17 cellular contexts compared by ENCODE assay signal in genomic region chr13:110278859-110279258, GRCh38. TPM values are rescaled to one million over a fixed set of nuclear protein-coding genes. Genes with fewer than 3 reads are reported as not detected.
DNase-seq lines count a peak whose midpoint lies in the region; ATAC-seq and TF ChIP-seq lines count a peak whose summit lies in the region.
"Had no signal": no experiment of that assay in that cellular context is flagged by ENCODE, and none has a peak within 500 bp of the region (broad histone marks: within the 10 kb centered on the region; RNA-seq: fewer than 3 reads in every experiment).

No MANE protein-coding gene starts in this region.

- peaks cover 25% of the 10 kb centered on the region for H3K36me3 ChIP-seq in adipocyte (ENCODE audit: control insufficient read depth, insufficient read depth, low read length, severe bottlenecking)
- H3K36me3 ChIP-seq in rectal smooth muscle tissue (ENCODE audit: control insufficient read depth, insufficient read depth, low read length) = no peaks in the 10 kb centered on the region
- no peaks in the 10 kb centered on the region for H3K36me3 ChIP-seq in thoracic aorta
- H3K36me3 ChIP-seq: BE2C, HAP-1 had no signal

- no peak for ATAC-seq in thoracic aorta (ENCODE audit: insufficient number of reproducible peaks, low FRiP score, low read depth)
- no peak for ATAC-seq in stimulated activated naive B cell treated with anti-CD40 and anti-IgM and Interleukin-4, amounts not matched to agents 10 μg/mL and 1 μg/mL and 100 μg/mL, for 72 hours (replicated peaks)
- ATAC-seq in HG02798 (IDR thresholded peaks at IDR 0.05; ENCODE audit: poor library complexity, unreplicated experiment) = no peak
- ATAC-seq: A549, GM12878, HepG2 had no signal

- no peaks in the 10 kb centered on the region for H3K9me3 Mint-ChIP-seq in endothelial cell (ENCODE audit: unreplicated experiment)
- no peaks in the 10 kb centered on the region for H3K9me3 Mint-ChIP-seq in stimulated activated naive B cell treated with anti-CD40 and anti-IgM and Interleukin-4, amounts not matched to agents 10 μg/mL and 1 μg/mL and 100 μg/mL, for 72 hours
- H3K9me3 Mint-ChIP-seq: CD4-positive, alpha-beta memory T cell had no signal

- H3K4me3 ChIP-seq in adipocyte (ENCODE audit: low read length) = no peak overlapping the region
- no peak overlapping the region for H3K4me3 ChIP-seq in rectal smooth muscle tissue (ENCODE audit: low read length)
- H3K4me3 ChIP-seq in thoracic aorta = no peak overlapping the region
- H3K4me3 ChIP-seq: A549, GM12878, HAP-1 had no signal

- peak overlapping the region; percentile 22 for H3K27ac Mint-ChIP-seq in endothelial cell (ENCODE audit: unreplicated experiment)
- no peak overlapping the region for H3K27ac Mint-ChIP-seq in stimulated activated naive B cell treated with anti-CD40 and anti-IgM and Interleukin-4, amounts not matched to agents 10 μg/mL and 1 μg/mL and 100 μg/mL, for 72 hours
- H3K27ac Mint-ChIP-seq: CD4-positive, alpha-beta memory T cell had no signal

- H3K9me3 ChIP-seq in adipocyte (ENCODE audit: control insufficient read depth, low read length) (no peaks in the 10 kb centered on the region), thoracic aorta (no peaks in the 10 kb centered on the region)
- H3K9me3 ChIP-seq: A549, BE2C, HAP-1 had no signal

- peaks cover 50% of the 10 kb centered on the region for H3K36me3 Mint-ChIP-seq in endothelial cell (ENCODE audit: low read depth, unreplicated experiment)
- no peaks in the 10 kb centered on the region for H3K36me3 Mint-ChIP-seq in stimulated activated naive B cell treated with anti-CD40 and anti-IgM and Interleukin-4, amounts not matched to agents 10 μg/mL and 1 μg/mL and 100 μg/mL, for 72 hours
- H3K36me3 Mint-ChIP-seq: CD4-positive, alpha-beta memory T cell had no signal

- H3K27me3 ChIP-seq in adipocyte (replicated peaks; ENCODE audit: control insufficient read depth, insufficient read depth, low read length) = no peaks in the 10 kb centered on the region
- H3K27me3 ChIP-seq in rectal smooth muscle tissue (ENCODE audit: control insufficient read depth, insufficient read depth, low read length) = no peaks in the 10 kb centered on the region
- H3K27me3 ChIP-seq in thoracic aorta (replicated peaks; ENCODE audit: insufficient read depth) = no peaks in the 10 kb centered on the region

- peaks cover 16% of the 10 kb centered on the region for H3K27me3 Mint-ChIP-seq in endothelial cell (ENCODE audit: unreplicated experiment)
- H3K27me3 Mint-ChIP-seq in stimulated activated naive B cell treated with anti-CD40 and anti-IgM and Interleukin-4, amounts not matched to agents 10 μg/mL and 1 μg/mL and 100 μg/mL, for 72 hours = peaks cover 12 to 22% of the 10 kb centered on the region in 2 donors

- H3K4me3 Mint-ChIP-seq in endothelial cell (ENCODE audit: unreplicated experiment) = no peak overlapping the region
- H3K4me3 Mint-ChIP-seq in stimulated activated naive B cell treated with anti-CD40 and anti-IgM and Interleukin-4, amounts not matched to agents 10 μg/mL and 1 μg/mL and 100 μg/mL, for 72 hours = no peak overlapping the region
- H3K4me3 Mint-ChIP-seq: CD4-positive, alpha-beta memory T cell had no signal

- TF ChIP-seq CTCF in endothelial cell (IDR thresholded peaks at IDR 0.05; ENCODE audit: unreplicated experiment) (no peak), thoracic aorta (IDR thresholded peaks at IDR 0.05) (no peak)

- DNase-seq in adipocyte (ENCODE audit: low read depth) (no peak), endothelial cell (ENCODE audit: low spot score) (no peak), thoracic aorta (ENCODE audit: low spot score) (no peak), NCI-H1436 (lab: John Stamatoyannopoulos, UW) (no peak)
- no peak for DNase-seq in stimulated activated naive B cell treated with anti-CD40 and anti-IgM and Interleukin-4, amounts not matched to agents 10 μg/mL and 1 μg/mL and 100 μg/mL, for 72 hours
- no peak for DNase-seq in activated CD4-positive, CD25-positive, alpha-beta regulatory T cell treated with anti-CD3 and anti-CD28 coated beads, Interleukin-2, amount 50 U/mL, for 72 hours
- DNase-seq: BE2C; CD4-positive, alpha-beta memory T cell; DMS79; GOT3 had no signal

- H3K27ac ChIP-seq in rectal smooth muscle tissue (ENCODE audit: low read depth, low read length) (peak overlapping the region; percentile 27), thoracic aorta (peak overlapping the region; percentile 43 to 67)
- H3K27ac ChIP-seq: A549, C4-2B had no signal

- H3K4me1 Mint-ChIP-seq in endothelial cell (ENCODE audit: unreplicated experiment) = peaks cover 62% of the 10 kb centered on the region
- H3K4me1 Mint-ChIP-seq in stimulated activated naive B cell treated with anti-CD40 and anti-IgM and Interleukin-4, amounts not matched to agents 10 μg/mL and 1 μg/mL and 100 μg/mL, for 72 hours = no peaks in the 10 kb centered on the region
- H3K4me1 Mint-ChIP-seq: CD4-positive, alpha-beta memory T cell had no signal

- H3K9ac ChIP-seq in adipocyte (ENCODE audit: low read length) = peak overlapping the region; percentile 22
- no peak overlapping the region for H3K9ac ChIP-seq in rectal smooth muscle tissue (ENCODE audit: low read length)

- peaks cover 90% of the 10 kb centered on the region for H3K4me1 ChIP-seq in adipocyte (ENCODE audit: control insufficient read depth, insufficient read depth, low read length)
- H3K4me1 ChIP-seq in rectal smooth muscle tissue (ENCODE audit: control insufficient read depth, insufficient read depth, low read length) = peaks cover 38% of the 10 kb centered on the region
- H3K4me1 ChIP-seq in thoracic aorta (ENCODE audit: control insufficient read depth in 1 of 2, low read depth in 2 of 2) = peaks cover 22 to 97% of the 10 kb centered on the region in 2 donors
- H3K4me1 ChIP-seq: BE2C, HAP-1 had no signal

RNA-seq across cellular contexts. Expression of gene COL4A1, which starts 28.1 kb away (rescaled TPM):
- total RNA-seq in endothelial cell (ENCODE audit: unreplicated experiment) (2,720 TPM), thoracic aorta (100 to 1,000 TPM; 505 to 852 TPM)
- total RNA-seq: CD4-positive, alpha-beta memory T cell; HepG2 had no signal

RNA-seq across cellular contexts. Expression of gene COL4A2, which starts 28.2 kb away (rescaled TPM):
- total RNA-seq in endothelial cell (ENCODE audit: unreplicated experiment) (1,556 TPM), thoracic aorta (1,000 to 10,000 TPM in 1 of 2 donors, 100 to 1,000 TPM in 1; 999 to 1,135 TPM)
- total RNA-seq: CD4-positive, alpha-beta memory T cell had no signal
